12 cellular contexts compared by ENCODE assay signal in genomic region chr1:67013573-67013972, GRCh38. TPM values are rescaled to one million over a fixed set of nuclear protein-coding genes. Genes with fewer than 3 reads are reported as not detected.
A peak's percentile ranks its signal among the peaks of the same experiment; 100 is the strongest.
DNase-seq lines count a peak whose midpoint lies in the region; ATAC-seq and TF ChIP-seq lines count a peak whose summit lies in the region.
"Had no signal": no experiment of that assay in that cellular context is flagged by ENCODE, and none has a peak within 500 bp of the region (broad histone marks: within the 10 kb centered on the region; RNA-seq: fewer than 3 reads in every experiment).

No MANE protein-coding gene starts in this region.

- no peak for TF ChIP-seq CTCF in choroid plexus epithelial cell (conservative IDR thresholded peaks at IDR 0.05; ENCODE audit: low read depth, low read length)

- no peaks in the 10 kb centered on the region for H3K27me3 Mint-ChIP-seq in activated naive CD8-positive, alpha-beta T cell
- H3K27me3 Mint-ChIP-seq in activated naive CD8-positive, alpha-beta T cell treated with anti-CD3 and anti-CD28 coated beads for 36 hours = no peaks in the 10 kb centered on the region
- no peaks in the 10 kb centered on the region for H3K27me3 Mint-ChIP-seq in stimulated activated naive CD8-positive, alpha-beta T cell treated with anti-CD3 and anti-CD28 coated beads, Interleukin-15, amount 100 ng/mL, for 72 hours

- H3K4me1 Mint-ChIP-seq in activated naive CD8-positive, alpha-beta T cell (ENCODE audit: low read depth) = peaks cover 4% of the 10 kb centered on the region
- peaks cover 2% of the 10 kb centered on the region for H3K4me1 Mint-ChIP-seq in activated naive CD8-positive, alpha-beta T cell treated with anti-CD3 and anti-CD28 coated beads for 36 hours
- no peaks in the 10 kb centered on the region for H3K4me1 Mint-ChIP-seq in stimulated activated naive CD8-positive, alpha-beta T cell treated with anti-CD3 and anti-CD28 coated beads, Interleukin-15, amount 100 ng/mL, for 72 hours
- H3K4me1 Mint-ChIP-seq: neural crest cell had no signal

- H3K36me3 Mint-ChIP-seq in activated naive CD8-positive, alpha-beta T cell = peaks cover 14% of the 10 kb centered on the region
- H3K36me3 Mint-ChIP-seq in activated naive CD8-positive, alpha-beta T cell treated with anti-CD3 and anti-CD28 coated beads for 36 hours = peaks cover 47% of the 10 kb centered on the region

- H3K9me3 Mint-ChIP-seq in activated naive CD8-positive, alpha-beta T cell (ENCODE audit: low read depth) = no peaks in the 10 kb centered on the region
- H3K9me3 Mint-ChIP-seq in activated naive CD8-positive, alpha-beta T cell treated with anti-CD3 and anti-CD28 coated beads for 36 hours = peaks cover 2% of the 10 kb centered on the region
- H3K9me3 Mint-ChIP-seq in stimulated activated naive CD8-positive, alpha-beta T cell treated with anti-CD3 and anti-CD28 coated beads, Interleukin-15, amount 100 ng/mL, for 72 hours = no peaks in the 10 kb centered on the region

- H3K4me3 ChIP-seq in choroid plexus epithelial cell (ENCODE audit: low read depth, low read length) = no peak overlapping the region
- H3K4me3 ChIP-seq: BLaER1 had no signal

- peak overlapping the region; percentile 46 for H3K27ac Mint-ChIP-seq in activated naive CD8-positive, alpha-beta T cell
- H3K27ac Mint-ChIP-seq in activated naive CD8-positive, alpha-beta T cell treated with anti-CD3 and anti-CD28 coated beads for 36 hours = no peak overlapping the region
- H3K27ac Mint-ChIP-seq in stimulated activated naive CD8-positive, alpha-beta T cell treated with anti-CD3 and anti-CD28 coated beads, Interleukin-15, amount 100 ng/mL, for 72 hours = no peak overlapping the region

- H3K4me3 Mint-ChIP-seq in activated naive CD8-positive, alpha-beta T cell = no peak overlapping the region
- no peak overlapping the region for H3K4me3 Mint-ChIP-seq in activated naive CD8-positive, alpha-beta T cell treated with anti-CD3 and anti-CD28 coated beads for 36 hours
- H3K4me3 Mint-ChIP-seq in stimulated activated naive CD8-positive, alpha-beta T cell treated with anti-CD3 and anti-CD28 coated beads, Interleukin-15, amount 100 ng/mL, for 72 hours = no peak overlapping the region
- H3K4me3 Mint-ChIP-seq: neural crest cell had no signal

- peak; percentile 82 for ATAC-seq in stimulated activated naive CD8-positive, alpha-beta T cell treated with anti-CD3 and anti-CD28 coated beads, Interleukin-15, amount 100 ng/mL, for 72 hours

- no peak for DNase-seq in activated naive CD8-positive, alpha-beta T cell treated with anti-CD3 and anti-CD28 coated beads for 36 hours
- DNase-seq in HT1080 (ENCODE audit: low read depth) = peak; percentile 75
- DNase-seq in choroid plexus epithelial cell (ENCODE audit: low read depth) = peak; percentile 77
- no peak for DNase-seq in stimulated activated naive CD8-positive, alpha-beta T cell treated with anti-CD3 and anti-CD28 coated beads, Interleukin-15, amount 100 ng/mL, for 72 hours
- no peak for DNase-seq in DMS 273 (lab: John Stamatoyannopoulos, UW; ENCODE audit: unreplicated experiment)
- DNase-seq in NCI-H510A (lab: John Stamatoyannopoulos, UW) = no peak
- DNase-seq in DMS79 (lab: John Stamatoyannopoulos, UW) = no peak
- DNase-seq: activated CD4-positive, alpha-beta T cell treated with anti-CD3 and anti-CD28 coated beads for 48 hours; MV-4-11 had no signal

RNA-seq across cellular contexts. Expression of gene SLC35D1, which starts 40.4 kb away (rescaled TPM):
- 10 to 100 TPM; 12.1 to 12.6 TPM for total RNA-seq in activated naive CD8-positive, alpha-beta T cell treated with anti-CD3 and anti-CD28 coated beads for 36 hours
- total RNA-seq in HT1080 (2014; rRNA removed; shearing (Covaris generic)) = 6.5 and 7.2 TPM in 2 replicates
- 7.0 and 8.2 TPM in 2 replicates for polyA plus RNA-seq in HT1080 (2015; cell fraction: cytosol; rRNA removed)
- 7.6 and 7.9 TPM in 2 replicates for polyA plus RNA-seq in HT1080 (2015; cell fraction: nucleus; rRNA removed)

Comparison
In these comparisons a context has a peak if more than half of its experiments do, and no peak if none do; other contexts are left out.
1. DNase-seq: peak in HT1080 (single experiment) and choroid plexus epithelial cell (single experiment); none in activated naive CD8-positive, alpha-beta T cell treated with anti-CD3 and anti-CD28 coated beads for 36 hours (single experiment), stimulated activated naive CD8-positive, alpha-beta T cell treated with anti-CD3 and anti-CD28 coated beads, Interleukin-15, amount 100 ng/mL, for 72 hours (0 of 2), DMS 273 (single experiment), NCI-H510A (single experiment) and DMS79 (single experiment).